11 cellular contexts compared by ENCODE assay signal in genomic region chr19:5536982-5537579, GRCh38. TPM values are rescaled to one million over a fixed set of nuclear protein-coding genes. Genes with fewer than 3 reads are reported as not detected.
A peak's percentile ranks its signal among the peaks of the same experiment; 100 is the strongest.
DNase-seq lines count a peak whose midpoint lies in the region; ATAC-seq and TF ChIP-seq lines count a peak whose summit lies in the region.
"Not testable (repeated sequence)": the region's sequence is repeated elsewhere in the genome, so short reads cannot be mapped to it uniquely, and the experiment has no call there.
"Had no signal": no experiment of that assay in that cellular context is flagged by ENCODE, and none has a peak within 500 bp of the region (broad histone marks: within the 10 kb centered on the region; RNA-seq: fewer than 3 reads in every experiment).

No MANE protein-coding gene starts in this region.

- not testable (repeated sequence) for H4K91ac ChIP-seq in IMR-90 (ENCODE audit: insufficient read depth, low read depth, low read length)

- H2BK20ac ChIP-seq in IMR-90 (ENCODE audit: low read depth, low read length), result not testable (repeated sequence)

- not testable (repeated sequence) for H3K18ac ChIP-seq in IMR-90 (ENCODE audit: low read depth, low read length)

- not testable (repeated sequence) for H2AK5ac ChIP-seq in IMR-90 (ENCODE audit: low read depth, low read length)

- H3K36me3 Mint-ChIP-seq in chondrocyte (ENCODE audit: low read depth), result not testable (repeated sequence)

- not testable (repeated sequence) for H2AK9ac ChIP-seq in IMR-90 (replicated peaks; ENCODE audit: low read depth, low read length, poor library complexity)

- not testable (repeated sequence) for BruUV-seq in IMR-90 (replicated peaks; lab: Mats Ljungman, UMichigan)

- not testable (repeated sequence) for DNase-seq in H7; IMR-90; WERI-Rb-1; chondrocyte (ENCODE audit: low spot score); cardiac muscle cell (ENCODE audit: low read depth in 1 of 2, low spot score in 1 of 2)
- DNase-seq in islet precursor cell, result peak; percentile 90
- DNase-seq in nucleus accumbens (lab: John Stamatoyannopoulos, UW), result peak in 34 of 56 donors; percentile 1 to 75 (median 23)

- not testable (repeated sequence) for H3K4me1 ChIP-seq in IMR-90 (ENCODE audit: control insufficient read depth, insufficient read depth, low read length)
- peaks cover 33% of the 10 kb centered on the region for H3K4me1 ChIP-seq in cardiac muscle cell (ENCODE audit: low read depth)

- H3K4me3 Mint-ChIP-seq in chondrocyte (ENCODE audit: unreplicated experiment), result peak overlapping the region; percentile 6

- CTCF ChIA-PET in IMR-90 (lab: Yijun Ruan, JAX), result not testable (repeated sequence)

- H3K9me3 ChIP-seq in IMR-90 (ENCODE audit: control insufficient read depth, insufficient read depth, low read length) (peaks cover 15% of the 10 kb centered on the region), WERI-Rb-1 (ENCODE audit: severe bottlenecking) (peaks cover 12% of the 10 kb centered on the region)
- H3K9me3 ChIP-seq in cardiac muscle cell (ENCODE audit: low read depth), result not testable (repeated sequence)

- not testable (repeated sequence) for H3K14ac ChIP-seq in IMR-90 (replicated peaks; ENCODE audit: low read depth, low read length)

- not testable (repeated sequence) for H4K5ac ChIP-seq in IMR-90 (ENCODE audit: low read depth, low read length)

- peaks cover 21% of the 10 kb centered on the region for H3K4me1 Mint-ChIP-seq in chondrocyte (ENCODE audit: low read depth)

- H3K4me3 ChIP-seq in H7 (ENCODE audit: insufficient read depth, low read depth, low read length), result peak overlapping the region; percentile 18; the same call in 1 of the 2 replicates
- H3K4me3 ChIP-seq in IMR-90 (ENCODE audit: insufficient read depth, low read depth, low read length); cardiac muscle cell: not testable (repeated sequence)
- peak overlapping the region; percentile 29; the same call in 1 of the 2 replicates for H3K4me3 ChIP-seq in WERI-Rb-1 (ENCODE audit: low read depth, low read length)

- H2BK120ac ChIP-seq in IMR-90 (ENCODE audit: low read depth, low read length), result not testable (repeated sequence)

- intact Hi-C loops in IMR-90 (cut with micrococcal nuclease), result not testable (repeated sequence)

- H2BK5ac ChIP-seq in IMR-90 (ENCODE audit: low read depth, low read length, poor library complexity, severe bottlenecking), result not testable (repeated sequence)

- in situ Hi-C loops in IMR-90 (cut with MboI; ENCODE audit: low sequenced_read_pairs), result not testable (repeated sequence)

- not testable (repeated sequence) for TF ChIP-seq CTCF in IMR-90 (conservative IDR thresholded peaks at IDR 0.05; ENCODE audit: low read depth, low read length); WERI-Rb-1 (IDR thresholded peaks at IDR 0.05; ENCODE audit: low read depth, low read length); chondrocyte (IDR thresholded peaks at IDR 0.05); cardiac muscle cell (IDR thresholded peaks at IDR 0.05; ENCODE audit: low read depth, low read length)

- POLR2A ChIA-PET in IMR-90 (lab: Charles Lee; ENCODE audit: unreplicated experiment), result not testable (repeated sequence)

- H3K36me3 ChIP-seq in H7 (replicated peaks; ENCODE audit: control insufficient read depth, insufficient read depth, low read length); IMR-90 (ENCODE audit: control insufficient read depth, insufficient read depth, low read length); WERI-Rb-1; cardiac muscle cell: not testable (repeated sequence)

- not testable (repeated sequence) for TF ChIP-seq RAD21 in IMR-90 (IDR thresholded peaks at IDR 0.05; ENCODE audit: low read length)

- TF ChIP-seq POLR2A in IMR-90 (IDR thresholded peaks at IDR 0.05; ENCODE audit: low read depth, low read length), result not testable (repeated sequence)

- not testable (repeated sequence) for H4K20me1 ChIP-seq in IMR-90 (ENCODE audit: insufficient read depth, low read length)

- not testable (repeated sequence) for H3K27me3 Mint-ChIP-seq in chondrocyte (ENCODE audit: low read depth)

- not testable (repeated sequence) for H3K23ac ChIP-seq in IMR-90 (ENCODE audit: low read depth, low read length)

- not testable (repeated sequence) for H3K79me1 ChIP-seq in IMR-90 (ENCODE audit: low read depth in 1 of 2, low read length in 2 of 2)

- not testable (repeated sequence) for H4K8ac ChIP-seq in IMR-90 (ENCODE audit: low read depth in 2 of 2, low read length in 2 of 2)

- H3K9me1 ChIP-seq in IMR-90 (ENCODE audit: insufficient read depth, low read length), result not testable (repeated sequence)

- not testable (repeated sequence) for H2BK15ac ChIP-seq in IMR-90 (ENCODE audit: low read depth, low read length)

- dilution Hi-C loops in IMR-90 (cut with HindIII; ENCODE audit: low sequenced_read_pairs, unreplicated experiment), result not testable (repeated sequence)

- not testable (repeated sequence) for H3K27me3 ChIP-seq in H7 (ENCODE audit: control insufficient read depth, insufficient read depth, low read length); IMR-90 (ENCODE audit: control insufficient read depth, insufficient read depth, low read length); WERI-Rb-1 (ENCODE audit: insufficient read depth, low read depth, severe bottlenecking); cardiac muscle cell

- not testable (repeated sequence) for H3K56ac ChIP-seq in IMR-90 (ENCODE audit: extremely low read depth, insufficient read depth, low read length)

- not testable (repeated sequence) for H3K9ac ChIP-seq in IMR-90 (ENCODE audit: low read depth, low read length)

- not testable (repeated sequence) for H3K4ac ChIP-seq in IMR-90 (ENCODE audit: low read depth, low read length)

- peak overlapping the region; percentile 67 for H2AFZ ChIP-seq in IMR-90 (replicated peaks; ENCODE audit: low read length, poor library complexity)

- H3K9me3 Mint-ChIP-seq in chondrocyte (ENCODE audit: low read depth), result not testable (repeated sequence)

- WGBS in IMR-90 (ENCODE audit: extremely low coverage in 2 of 2, insufficient read length in 1 of 2), 2 experiments, result no CpG with 5 or more reads among the region's 12 CpGs

- not testable (repeated sequence) for H3K4me2 ChIP-seq in IMR-90 (ENCODE audit: low read depth, low read length)

- not testable (repeated sequence) for ATAC-seq in IMR-90 (ENCODE audit: low read depth)

- H3K27ac Mint-ChIP-seq in chondrocyte (ENCODE audit: unreplicated experiment), result not testable (repeated sequence)

- not testable (repeated sequence) for H3K27ac ChIP-seq in IMR-90 (ENCODE audit: insufficient read depth, low read length); WERI-Rb-1
- H3K27ac ChIP-seq in cardiac muscle cell, result peak overlapping the region; percentile 79

RNA-seq across cellular contexts. Expression of gene TINCR, which starts 30.7 kb away (rescaled TPM):
- 0.28 and 0.74 TPM in 2 replicates for total RNA-seq in H7 (2014; rRNA removed; shearing (Covaris generic))
- total RNA-seq in IMR-90 (2012; rRNA removed), result not detected in 2 replicates
- polyA plus RNA-seq in IMR-90 (2012; rRNA removed), result 0.03 and 0.05 TPM in 2 replicates
- 0.03 TPM in 1 of 2 replicates, not detected in the other for polyA plus RNA-seq in IMR-90 (2012; cell fraction: cytosol; rRNA removed)
- 0.14 and 0.30 TPM in 2 replicates for polyA plus RNA-seq in IMR-90 (2012; cell fraction: nucleus; rRNA removed; ENCODE audit: low replicate concordance)
- total RNA-seq in chondrocyte, result 1.7 to 17.0 TPM (median 2.0 TPM) in 3 replicates
- total RNA-seq in cardiac muscle cell, result 1.3 and 2.4 TPM in 2 replicates
- 1.9 and 3.7 TPM in 2 replicates for polyA plus RNA-seq in cardiac muscle cell
- total RNA-seq: fibroblast of villous mesenchyme, left ventricle myocardium superior, myocyte, SJCRH30 had no signal
